In the genomic region with DNA sequence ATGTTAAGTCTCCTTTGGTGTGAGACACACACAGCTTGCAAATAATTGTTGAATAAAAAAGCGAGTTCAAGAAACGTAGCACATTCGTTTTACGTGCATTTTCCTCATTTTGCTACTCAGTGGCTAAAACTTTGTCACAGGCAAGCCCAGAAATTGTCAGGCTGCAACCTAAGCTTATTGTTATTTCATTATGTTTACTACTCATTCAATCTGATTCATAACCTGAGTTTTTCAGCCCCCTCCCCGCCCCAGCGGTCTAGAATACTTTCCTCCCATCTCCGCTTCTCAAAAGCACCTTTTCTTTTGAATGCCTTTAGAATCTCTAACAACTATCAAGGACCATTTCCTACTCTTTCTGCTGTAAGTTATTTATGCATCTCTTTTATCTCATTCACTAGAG, we compare ENCODE assay signal across 1 cellular context.
TF ChIP-seq lines count a peak whose summit lies in the region.

No MANE protein-coding gene starts in this region.

TF ChIP-seq in IMR-90, 13 proteins besides CTCF, POLR2A, EP300 and RAD21 (continued from another document):
- no peak for TF ChIP-seq MXI1 (IDR thresholded peaks at IDR 0.05; ENCODE audit: borderline replicate concordance, low read depth, low read length)
- TF ChIP-seq CHD1 (IDR thresholded peaks at IDR 0.05; ENCODE audit: low read depth, low read length), result no peak
- TF ChIP-seq FOS (IDR thresholded peaks at IDR 0.05; ENCODE audit: low read depth, low read length), result no peak
- TF ChIP-seq SMC3 (IDR thresholded peaks at IDR 0.05; ENCODE audit: low read depth, low read length), result no peak
- no peak for TF ChIP-seq MAFK (IDR thresholded peaks at IDR 0.05; ENCODE audit: low read depth, low read length)
